Comparison of ENCODE assay signal across 8 cellular contexts in the genomic region with DNA sequence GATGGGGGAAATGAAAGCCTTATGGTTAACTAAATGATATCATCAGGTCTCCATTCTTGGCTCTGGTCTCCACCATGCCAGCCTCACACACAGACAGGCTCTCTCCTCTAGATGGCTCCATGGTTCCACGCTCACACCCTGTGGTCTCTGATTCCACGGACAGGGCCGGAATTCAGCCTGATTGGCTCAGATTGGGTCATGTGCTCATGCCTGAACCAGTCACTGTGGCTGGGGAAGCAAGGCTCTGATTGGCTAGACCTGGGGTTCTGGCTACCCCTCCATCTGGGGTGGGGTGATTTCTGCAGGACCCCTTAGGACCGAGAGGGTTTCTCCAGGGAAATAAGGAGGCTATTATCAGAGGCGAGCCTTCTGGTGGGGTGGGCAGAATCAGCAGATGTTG.
DNase-seq lines count a peak whose midpoint lies in the region; ATAC-seq and TF ChIP-seq lines count a peak whose summit lies in the region.

No MANE protein-coding gene starts in this region.

- TF ChIP-seq CTCF in GM12865 (IDR thresholded peaks at IDR 0.05; ENCODE audit: insufficient read depth, low read depth, low read length, missing control alignments) (peak; percentile 47), brain (conservative IDR thresholded peaks at IDR 0.05) (peak; percentile 52 to 64)

- DNase-seq in AG08396 (ENCODE audit: low spot score) = peak; percentile 84
- DNase-seq in GM12865 (ENCODE audit: low read depth) = peak; percentile 53
- DNase-seq in NCI-H2107 treated with DMSO at 0.1 percent for 48 hours (lab: John Stamatoyannopoulos, UW; ENCODE audit: unreplicated experiment) = peak; percentile 49
- DNase-seq in left colon = no peak
- no peak for DNase-seq in activated naive CD4-positive, alpha-beta T cell treated with anti-CD3 and anti-CD28 coated beads, Interleukin-2, amount 10 ng/mL, durations not matched to agents 7 days and 5 days

- CTCF ChIA-PET in activated naive CD4-positive, alpha-beta T cell treated with anti-CD3 and anti-CD28 coated beads, Interleukin-2, amount 10 ng/mL, durations not matched to agents 7 days and 5 days (lab: Charles Lee) = no interaction called here

- H3K27ac Mint-ChIP-seq in brain = peak overlapping the region in 2 of 5 experiments; percentile 58 to 97
- H3K27ac Mint-ChIP-seq in activated naive CD4-positive, alpha-beta T cell treated with anti-CD3 and anti-CD28 coated beads, Interleukin-2, amount 10 ng/mL, durations not matched to agents 7 days and 5 days = no peak overlapping the region

- no peak overlapping the region for H3K4me3 Mint-ChIP-seq in brain
- H3K4me3 Mint-ChIP-seq in activated naive CD4-positive, alpha-beta T cell treated with anti-CD3 and anti-CD28 coated beads, Interleukin-2, amount 10 ng/mL, durations not matched to agents 7 days and 5 days = no peak overlapping the region

- peaks cover 0 to 10% (median 5%) of the 10 kb centered on the region in 5 experiments for H3K9me3 Mint-ChIP-seq in brain
- H3K9me3 Mint-ChIP-seq in activated naive CD4-positive, alpha-beta T cell treated with anti-CD3 and anti-CD28 coated beads, Interleukin-2, amount 10 ng/mL, durations not matched to agents 7 days and 5 days = no peaks in the 10 kb centered on the region

- peak; percentile 54 for ATAC-seq in left colon
- no peak for ATAC-seq in GM18870 (IDR thresholded peaks at IDR 0.05; ENCODE audit: unreplicated experiment)
- no peak for ATAC-seq in GM19452 (IDR thresholded peaks at IDR 0.05; ENCODE audit: unreplicated experiment)

- H3K36me3 Mint-ChIP-seq in brain = no peaks in the 10 kb centered on the region
- H3K36me3 Mint-ChIP-seq in activated naive CD4-positive, alpha-beta T cell treated with anti-CD3 and anti-CD28 coated beads, Interleukin-2, amount 10 ng/mL, durations not matched to agents 7 days and 5 days = no peaks in the 10 kb centered on the region

- peaks cover 26% of the 10 kb centered on the region for H3K4me1 Mint-ChIP-seq in brain
- no peaks in the 10 kb centered on the region for H3K4me1 Mint-ChIP-seq in activated naive CD4-positive, alpha-beta T cell treated with anti-CD3 and anti-CD28 coated beads, Interleukin-2, amount 10 ng/mL, durations not matched to agents 7 days and 5 days

- intact Hi-C loops in left colon (cut with DNase I, micrococcal nuclease) = no loop called here

- H3K4me3 ChIP-seq in GM12865 (ENCODE audit: low read depth, low read length) = no peak overlapping the region

- H3K27me3 Mint-ChIP-seq in brain = peaks cover 12% of the 10 kb centered on the region
- H3K27me3 Mint-ChIP-seq in activated naive CD4-positive, alpha-beta T cell treated with anti-CD3 and anti-CD28 coated beads, Interleukin-2, amount 10 ng/mL, durations not matched to agents 7 days and 5 days = peaks cover 12% of the 10 kb centered on the region

Comparison
In these comparisons a context has a peak if more than half of its experiments do, and no peak if none do; other contexts are left out.
1. DNase-seq: peak in AG08396 (single experiment), GM12865 (single experiment) and NCI-H2107 treated with DMSO at 0.1 percent for 48 hours (single experiment); none in left colon (0 of 2) and activated naive CD4-positive, alpha-beta T cell treated with anti-CD3 and anti-CD28 coated beads, Interleukin-2, amount 10 ng/mL, durations not matched to agents 7 days and 5 days (single experiment).